In genomic region chr7:135979674-135980660, GRCh38 we compare ENCODE assay signal across 8 cellular contexts. TPM values are rescaled to one million over a fixed set of nuclear protein-coding genes. Genes with fewer than 3 reads are reported as not detected.
DNase-seq lines count a peak whose midpoint lies in the region; ATAC-seq, FAIRE-seq and TF ChIP-seq lines count a peak whose summit lies in the region.

No MANE protein-coding gene starts in this region.

- H3K4me1 ChIP-seq in breast epithelium (no peaks in the 10 kb centered on the region), osteoblast (ENCODE audit: insufficient read depth, low read length) (peaks cover 26% of the 10 kb centered on the region)

- H3K27ac ChIP-seq in breast epithelium (peak overlapping the region; percentile 36 to 57), osteoblast (ENCODE audit: low read depth, low read length) (peak overlapping the region; percentile 41)

- H3K4me2 ChIP-seq in osteoblast (ENCODE audit: insufficient read depth, low read length), result peak overlapping the region; percentile 80

- TF ChIP-seq CTCF in breast epithelium (IDR thresholded peaks at IDR 0.05) (no peak), osteoblast (IDR thresholded peaks at IDR 0.05; ENCODE audit: extremely low read depth, low read depth, low read length) (no peak)

- peak overlapping the region; percentile 90 for H2AFZ ChIP-seq in osteoblast (ENCODE audit: low read length)

- intact Hi-C loops in breast epithelium (cut with DNase I; ENCODE audit: low total_unique reads), result loop anchor here (10.0 kb wide), 1 partner anchor 1225 kb away; no protein-coding TSS in a partner anchor

- FAIRE-seq in GM18507 (lab: Jason Lieb, UNC), result peak; percentile 5

- H3K27me3 ChIP-seq in breast epithelium (no peaks in the 10 kb centered on the region), osteoblast (ENCODE audit: insufficient read depth, low read length) (no peaks in the 10 kb centered on the region)

- H4K20me1 ChIP-seq in osteoblast (ENCODE audit: insufficient read depth, low read length), result peaks cover 15% of the 10 kb centered on the region

- H3K36me3 ChIP-seq in breast epithelium, result no peaks in the 10 kb centered on the region
- H3K36me3 ChIP-seq in osteoblast (ENCODE audit: insufficient read depth, low read length), result no peaks in the 10 kb centered on the region

- H3K4me3 ChIP-seq in breast epithelium, result peak overlapping the region; percentile 7 to 39 (median 11)
- H3K4me3 ChIP-seq in osteoblast (ENCODE audit: insufficient read depth, low read length), result peak overlapping the region; percentile 60

- ATAC-seq in HG03460 (IDR thresholded peaks at IDR 0.05; ENCODE audit: unreplicated experiment) (peak; percentile 16), GM18498 (IDR thresholded peaks at IDR 0.05; ENCODE audit: unreplicated experiment) (no peak)

- TF ChIP-seq POLR2A in breast epithelium (IDR thresholded peaks at IDR 0.05), result no peak

- no peaks in the 10 kb centered on the region for H3K9me3 ChIP-seq in breast epithelium
- H3K9me3 ChIP-seq in osteoblast (ENCODE audit: low read depth, low read length), result no peaks in the 10 kb centered on the region

- DNase-seq in GM18507 (ENCODE audit: extremely low spot score, insufficient read length, low read depth), result no peak
- DNase-seq in breast epithelium (ENCODE audit: low spot score in 2 of 2), result no peak
- DNase-seq in osteoblast (ENCODE audit: insufficient read length, low spot score, missing footprints), result peak; percentile 90
- no peak for DNase-seq in GM19238 (ENCODE audit: insufficient read length, low spot score)
- DNase-seq in anterior cingulate cortex (lab: John Stamatoyannopoulos, UW), result no peak
- DNase-seq in stimulated activated CD8-positive, alpha-beta memory T cell treated with anti-CD3 and anti-CD28 coated beads, Interleukin-4, amount 100 ng/mL, for 48 hours, result no peak

- H3K79me2 ChIP-seq in osteoblast (ENCODE audit: insufficient read depth, low read length), result peaks cover 22% of the 10 kb centered on the region

RNA-seq across cellular contexts. Expression of gene MTPN, which starts 2.8 kb away (rescaled TPM):
- 10 to 100 TPM; 66.5 to 97.0 (median 85.5) TPM for total RNA-seq in breast epithelium
- total RNA-seq in osteoblast, result 117 and 127 TPM in 2 replicates
